1 cellular context compared by ENCODE assay signal in genomic region chr16:12406840-12407690, GRCh38.
TF ChIP-seq lines count a peak whose summit lies in the region.

No MANE protein-coding gene starts in this region.

TF ChIP-seq in HepG2, 621 proteins besides CTCF, POLR2A, EP300 and RAD21 (continued from another document and continues in another):
- TF ChIP-seq ZBTB43 (CRISPR knock-in tag; conservative IDR thresholded peaks at IDR 0.05) (peak; percentile 56; the same call in 1 of the 2 replicates), FOSL1 (CRISPR knock-in tag; IDR thresholded peaks at IDR 0.05; ENCODE audit: borderline replicate concordance) (peak; percentile 57; the same call in 1 of the 2 replicates), IKZF4 (CRISPR knock-in tag; IDR thresholded peaks at IDR 0.05; ENCODE audit: borderline replicate concordance, low read depth, not compliant biosample characterization) (no peak), ARNTL (CRISPR knock-in tag; IDR thresholded peaks at IDR 0.05) (0 out of 2 replicates have a peak, but pooled peaks have one; percentile 35), ZNF362 (CRISPR knock-in tag; IDR thresholded peaks at IDR 0.05; ENCODE audit: borderline replicate concordance) (no peak), KAT2B (IDR thresholded peaks at IDR 0.05; ENCODE audit: borderline replicate concordance, low read depth, low read length) (no peak), HOXA3 (CRISPR knock-in tag; IDR thresholded peaks at IDR 0.05) (no peak), PHF20 (CRISPR knock-in tag; IDR thresholded peaks at IDR 0.05) (no peak), ZNF839 (CRISPR knock-in tag; IDR thresholded peaks at IDR 0.05; ENCODE audit: borderline replicate concordance) (peak; percentile 44; the same call in 1 of the 2 replicates), FOXP4 (CRISPR knock-in tag; IDR thresholded peaks at IDR 0.05) (0 out of 2 replicates have a peak, but pooled peaks have one; percentile 11), NR2C2 (CRISPR knock-in tag; IDR thresholded peaks at IDR 0.05; ENCODE audit: borderline replicate concordance) (peak; percentile 24; the same call in 1 of the 2 replicates), ZNF766 (CRISPR knock-in tag; IDR thresholded peaks at IDR 0.05; ENCODE audit: borderline replicate concordance) (no peak), SOX5 (CRISPR knock-in tag; IDR thresholded peaks at IDR 0.05; ENCODE audit: borderline replicate concordance) (peak; percentile 47; the same call in 1 of the 2 replicates), RXRB (CRISPR knock-in tag; IDR thresholded peaks at IDR 0.05; ENCODE audit: borderline replicate concordance) (0 out of 2 replicates have a peak, but pooled peaks have one; percentile 11), TMF1 (CRISPR knock-in tag; IDR thresholded peaks at IDR 0.05; ENCODE audit: low read depth) (no peak), ZC3H13 (CRISPR knock-in tag; IDR thresholded peaks at IDR 0.05) (no peak), ZNF709 (CRISPR knock-in tag; IDR thresholded peaks at IDR 0.05) (no peak), SAP130 (CRISPR knock-in tag; IDR thresholded peaks at IDR 0.05; ENCODE audit: low read depth) (peak; percentile 18; the same call in 1 of the 2 replicates), HNRNPUL1 (IDR thresholded peaks at IDR 0.05; ENCODE audit: low read depth, low read length) (no peak), SOX13 (IDR thresholded peaks at IDR 0.05) (no peak), SOX13 (CRISPR knock-in tag; conservative IDR thresholded peaks at IDR 0.05 in 1 of 2, IDR thresholded peaks at IDR 0.05 in 1 of 2) (0 out of 4 replicates have a peak, but pooled peaks of 1 of the 2 experiments have one; percentile 4), IRF2 (CRISPR knock-in tag; IDR thresholded peaks at IDR 0.05) (0 out of 2 replicates have a peak, but pooled peaks have one; percentile 19), CEBPG (CRISPR knock-in tag; IDR thresholded peaks at IDR 0.05) (peak; percentile 73), RCOR2 (CRISPR knock-in tag; IDR thresholded peaks at IDR 0.05) (peak; percentile 32; the same call in 1 of the 2 replicates), PITX1 (CRISPR knock-in tag; IDR thresholded peaks at IDR 0.05) (no peak), MED1 (CRISPR knock-in tag; IDR thresholded peaks at IDR 0.05) (0 out of 2 replicates have a peak, but pooled peaks have one; percentile 30), THRA (CRISPR knock-in tag; IDR thresholded peaks at IDR 0.05; ENCODE audit: borderline replicate concordance) (no peak), SPEN (CRISPR knock-in tag; IDR thresholded peaks at IDR 0.05; ENCODE audit: low read depth) (no peak), ZNF550 (CRISPR knock-in tag; IDR thresholded peaks at IDR 0.05; ENCODE audit: borderline replicate concordance) (no peak), ZNF724P (CRISPR knock-in tag; IDR thresholded peaks at IDR 0.05; ENCODE audit: borderline replicate concordance) (no peak), RNF219 (CRISPR knock-in tag; IDR thresholded peaks at IDR 0.05) (no peak), ZNF616 (CRISPR knock-in tag; IDR thresholded peaks at IDR 0.05; ENCODE audit: low read depth) (no peak), HOMEZ (CRISPR knock-in tag; IDR thresholded peaks at IDR 0.05; ENCODE audit: low read depth) (peak; percentile 73), CBX5 (CRISPR knock-in tag; IDR thresholded peaks at IDR 0.05; ENCODE audit: borderline replicate concordance) (0 out of 2 replicates have a peak, but pooled peaks have one; percentile 42), RBFOX2 (IDR thresholded peaks at IDR 0.05; ENCODE audit: low read depth, low read length) (no peak), ZNF782 (CRISPR knock-in tag; IDR thresholded peaks at IDR 0.05; ENCODE audit: borderline replicate concordance) (no peak), MAFF (IDR thresholded peaks at IDR 0.05; ENCODE audit: low read depth, low read length) (peak; percentile 21; the same call in 1 of the 2 replicates), HOXA9 (CRISPR knock-in tag; IDR thresholded peaks at IDR 0.05; ENCODE audit: borderline replicate concordance) (no peak), ATF3 (CRISPR knock-in tag; IDR thresholded peaks at IDR 0.05) (no peak), NFYC (CRISPR knock-in tag; IDR thresholded peaks at IDR 0.05) (no peak), THYN1 (CRISPR knock-in tag; IDR thresholded peaks at IDR 0.05; ENCODE audit: borderline replicate concordance, low read depth) (no peak), ZNF343 (CRISPR knock-in tag; IDR thresholded peaks at IDR 0.05) (no peak), ZSCAN20 (CRISPR knock-in tag; IDR thresholded peaks at IDR 0.05; ENCODE audit: borderline replicate concordance) (0 out of 2 replicates have a peak, but pooled peaks have one; percentile 48), MIER3 (CRISPR knock-in tag; IDR thresholded peaks at IDR 0.05; ENCODE audit: borderline replicate concordance) (peak; percentile 12; the same call in 1 of the 2 replicates)
- TF ChIP-seq, protein P1, sequence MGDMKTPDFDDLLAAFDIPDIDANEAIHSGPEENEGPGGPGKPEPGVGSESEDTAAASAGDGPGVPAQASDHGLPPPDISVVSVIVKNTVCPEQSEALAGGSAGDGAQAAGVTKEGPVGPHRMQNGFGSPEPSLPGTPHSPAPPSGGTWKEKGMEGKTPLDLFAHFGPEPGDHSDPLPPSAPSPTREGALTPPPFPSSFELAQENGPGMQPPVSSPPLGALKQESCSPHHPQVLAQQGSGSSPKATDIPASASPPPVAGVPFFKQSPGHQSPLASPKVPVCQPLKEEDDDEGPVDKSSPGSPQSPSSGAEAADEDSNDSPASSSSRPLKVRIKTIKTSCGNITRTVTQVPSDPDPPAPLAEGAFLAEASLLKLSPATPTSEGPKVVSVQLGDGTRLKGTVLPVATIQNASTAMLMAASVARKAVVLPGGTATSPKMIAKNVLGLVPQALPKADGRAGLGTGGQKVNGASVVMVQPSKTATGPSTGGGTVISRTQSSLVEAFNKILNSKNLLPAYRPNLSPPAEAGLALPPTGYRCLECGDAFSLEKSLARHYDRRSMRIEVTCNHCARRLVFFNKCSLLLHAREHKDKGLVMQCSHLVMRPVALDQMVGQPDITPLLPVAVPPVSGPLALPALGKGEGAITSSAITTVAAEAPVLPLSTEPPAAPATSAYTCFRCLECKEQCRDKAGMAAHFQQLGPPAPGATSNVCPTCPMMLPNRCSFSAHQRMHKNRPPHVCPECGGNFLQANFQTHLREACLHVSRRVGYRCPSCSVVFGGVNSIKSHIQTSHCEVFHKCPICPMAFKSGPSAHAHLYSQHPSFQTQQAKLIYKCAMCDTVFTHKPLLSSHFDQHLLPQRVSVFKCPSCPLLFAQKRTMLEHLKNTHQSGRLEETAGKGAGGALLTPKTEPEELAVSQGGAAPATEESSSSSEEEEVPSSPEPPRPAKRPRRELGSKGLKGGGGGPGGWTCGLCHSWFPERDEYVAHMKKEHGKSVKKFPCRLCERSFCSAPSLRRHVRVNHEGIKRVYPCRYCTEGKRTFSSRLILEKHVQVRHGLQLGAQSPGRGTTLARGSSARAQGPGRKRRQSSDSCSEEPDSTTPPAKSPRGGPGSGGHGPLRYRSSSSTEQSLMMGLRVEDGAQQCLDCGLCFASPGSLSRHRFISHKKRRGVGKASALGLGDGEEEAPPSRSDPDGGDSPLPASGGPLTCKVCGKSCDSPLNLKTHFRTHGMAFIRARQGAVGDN (CRISPR knock-in tag; IDR thresholded peaks at IDR 0.05), result peak; percentile 39
- TF ChIP-seq, protein P2, sequence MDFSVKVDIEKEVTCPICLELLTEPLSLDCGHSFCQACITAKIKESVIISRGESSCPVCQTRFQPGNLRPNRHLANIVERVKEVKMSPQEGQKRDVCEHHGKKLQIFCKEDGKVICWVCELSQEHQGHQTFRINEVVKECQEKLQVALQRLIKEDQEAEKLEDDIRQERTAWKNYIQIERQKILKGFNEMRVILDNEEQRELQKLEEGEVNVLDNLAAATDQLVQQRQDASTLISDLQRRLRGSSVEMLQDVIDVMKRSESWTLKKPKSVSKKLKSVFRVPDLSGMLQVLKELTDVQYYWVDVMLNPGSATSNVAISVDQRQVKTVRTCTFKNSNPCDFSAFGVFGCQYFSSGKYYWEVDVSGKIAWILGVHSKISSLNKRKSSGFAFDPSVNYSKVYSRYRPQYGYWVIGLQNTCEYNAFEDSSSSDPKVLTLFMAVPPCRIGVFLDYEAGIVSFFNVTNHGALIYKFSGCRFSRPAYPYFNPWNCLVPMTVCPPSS (IDR thresholded peaks at IDR 0.05), result no peak
- TF ChIP-seq, protein P3, sequence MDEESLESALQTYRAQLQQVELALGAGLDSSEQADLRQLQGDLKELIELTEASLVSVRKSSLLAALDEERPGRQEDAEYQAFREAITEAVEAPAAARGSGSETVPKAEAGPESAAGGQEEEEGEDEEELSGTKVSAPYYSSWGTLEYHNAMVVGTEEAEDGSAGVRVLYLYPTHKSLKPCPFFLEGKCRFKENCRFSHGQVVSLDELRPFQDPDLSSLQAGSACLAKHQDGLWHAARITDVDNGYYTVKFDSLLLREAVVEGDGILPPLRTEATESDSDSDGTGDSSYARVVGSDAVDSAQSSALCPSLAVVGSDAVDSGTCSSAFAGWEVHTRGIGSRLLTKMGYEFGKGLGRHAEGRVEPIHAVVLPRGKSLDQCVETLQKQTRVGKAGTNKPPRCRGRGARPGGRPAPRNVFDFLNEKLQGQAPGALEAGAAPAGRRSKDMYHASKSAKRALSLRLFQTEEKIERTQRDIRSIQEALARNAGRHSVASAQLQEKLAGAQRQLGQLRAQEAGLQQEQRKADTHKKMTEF (CRISPR knock-in tag; IDR thresholded peaks at IDR 0.05), result no peak
- TF ChIP-seq, protein P4, sequence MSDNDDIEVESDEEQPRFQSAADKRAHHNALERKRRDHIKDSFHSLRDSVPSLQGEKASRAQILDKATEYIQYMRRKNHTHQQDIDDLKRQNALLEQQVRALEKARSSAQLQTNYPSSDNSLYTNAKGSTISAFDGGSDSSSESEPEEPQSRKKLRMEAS (IDR thresholded peaks at IDR 0.05), result no peak
